Comparison of ENCODE assay signal across 1 cellular context in genomic region chr1:19169642-19170041, GRCh38.
TF ChIP-seq lines count a peak whose summit lies in the region.

No MANE protein-coding gene starts in this region.

TF ChIP-seq in GM12878, 131 proteins besides CTCF, POLR2A, EP300 and RAD21 (continued from another document):
- TF ChIP-seq SKIL (IDR thresholded peaks at IDR 0.05; ENCODE audit: low read depth, poor library complexity, severe bottlenecking) (peak; percentile 82), MTA2 (IDR thresholded peaks at IDR 0.05; ENCODE audit: low read depth) (peak; percentile 59; the same call in 1 of the 2 replicates), MTA3 (IDR thresholded peaks at IDR 0.05; ENCODE audit: borderline replicate concordance, low read length) (no peak), NR2C2 (IDR thresholded peaks at IDR 0.05; ENCODE audit: borderline replicate concordance, control insufficient read depth, insufficient read length, low read depth) (no peak), JUNB (IDR thresholded peaks at IDR 0.05) (peak; percentile 92), POLR2AphosphoS2 (IDR thresholded peaks at IDR 0.05; ENCODE audit: low read depth, low read length) (no peak), JUND (IDR thresholded peaks at IDR 0.05; ENCODE audit: low read depth, low read length) (peak; percentile 57; the same call in 1 of the 2 replicates), CEBPB (IDR thresholded peaks at IDR 0.05; ENCODE audit: borderline replicate concordance in 1 of 2, low read depth in 2 of 2, low read length in 2 of 2) (0 out of 4 replicates have a peak, but pooled peaks of 1 of the 2 experiments have one; percentile 32), IKZF1 (conservative IDR thresholded peaks at IDR 0.05) (no peak), SUPT20H (IDR thresholded peaks at IDR 0.05; ENCODE audit: borderline replicate concordance, control insufficient read depth, low read depth, low read length) (no peak), SIN3A (IDR thresholded peaks at IDR 0.05; ENCODE audit: low read depth, low read length) (no peak), EGR1 (IDR thresholded peaks at IDR 0.05; ENCODE audit: borderline replicate concordance in 1 of 2, low read depth in 2 of 2, low read length in 2 of 2) (no peak), SMAD1 (IDR thresholded peaks at IDR 0.05; ENCODE audit: low read depth, partially characterized antibody) (no peak), MEF2A (IDR thresholded peaks at IDR 0.05; ENCODE audit: insufficient read depth, low read depth, low read length) (peak; percentile 92), BCL11A (IDR thresholded peaks at IDR 0.05; ENCODE audit: low read depth, low read length) (peak; percentile 22; the same call in 1 of the 2 replicates), USF1 (IDR thresholded peaks at IDR 0.05; ENCODE audit: borderline replicate concordance, extremely low read length, insufficient read depth, low read depth, low read length) (no peak), ZNF217 (IDR thresholded peaks at IDR 0.05) (peak; percentile 63; the same call in 1 of the 2 replicates), ATF7 (IDR thresholded peaks at IDR 0.05; ENCODE audit: low read depth) (peak; percentile 81), SREBF2 (IDR thresholded peaks at IDR 0.05; ENCODE audit: low read length) (no peak), BCLAF1 (IDR thresholded peaks at IDR 0.05) (no peak)
TF ChIP-seq in GM12878: peak in this region for 25.
